Comparison of ENCODE assay signal across 26 cellular contexts in genomic region chr1:72516826-72517225, GRCh38.
"Had no signal": no experiment of that assay in that cellular context is flagged by ENCODE, and none has a peak within 500 bp of the region (broad histone marks: within the 10 kb centered on the region; RNA-seq: fewer than 3 reads in every experiment).

No MANE protein-coding gene starts in this region.

- H3K4me2 ChIP-seq: neural progenitor cell had no signal

- H3K4me3 Mint-ChIP-seq: activated naive CD8-positive, alpha-beta T cell; central memory CD8-positive, alpha-beta T cell; natural killer cell; neural progenitor cell had no signal

- DNase-seq: activated CD4-positive, alpha-beta T cell treated with anti-CD3 and anti-CD28 coated beads for 4 hours; activated CD4-positive, alpha-beta T cell treated with anti-CD3 and anti-CD28 coated beads, Interleukin-2, amount 50 U/mL, for 4 hours; activated effector memory CD4-positive, alpha-beta T cell treated with Interleukin-2 at 50 U/mL for 16 hours; activated naive CD4-positive, alpha-beta T cell treated with Interleukin-2 at 50 U/mL for 16 hours; activated T-cell treated with anti-CD3 and anti-CD28 coated beads for 4 hours; adrenal gland; dermis blood vessel endothelial cell; effector CD4-positive, alpha-beta T cell; foreskin keratinocyte; heart right ventricle; left lung; lower lobe of right lung; mesendoderm; natural killer cell; occipital lobe; posterior cingulate gyrus; right cardiac atrium; spleen; stimulated activated naive CD4-positive, alpha-beta T cell; T-helper 1 cell had no signal

- H2AFZ ChIP-seq: neural progenitor cell had no signal

- H3K36me3 ChIP-seq: adrenal gland, esophagus muscularis mucosa, heart right ventricle, left lung, lower lobe of right lung, neural progenitor cell, spleen, tibial nerve had no signal

- H3K4me3 ChIP-seq: adrenal gland, esophagus muscularis mucosa, heart right ventricle, left lung, lower lobe of right lung, neural progenitor cell, spleen, tibial nerve had no signal

- H3K36me3 Mint-ChIP-seq: activated naive CD8-positive, alpha-beta T cell; natural killer cell; neural progenitor cell had no signal

- H3K4me1 ChIP-seq: adrenal gland, foreskin keratinocyte, heart right ventricle, lower lobe of right lung, neural progenitor cell, spleen, tibial nerve had no signal

- H3K27ac ChIP-seq: adrenal gland, esophagus muscularis mucosa, foreskin keratinocyte, heart right ventricle, left lung, lower lobe of right lung, neural progenitor cell, spleen, tibial nerve, VCaP had no signal

- H3K27me3 Mint-ChIP-seq: activated naive CD8-positive, alpha-beta T cell; central memory CD8-positive, alpha-beta T cell had no signal

- H3K9me3 ChIP-seq: adrenal gland, esophagus muscularis mucosa, heart right ventricle, left lung, lower lobe of right lung, spleen, tibial nerve had no signal

- H3K27ac Mint-ChIP-seq: activated naive CD8-positive, alpha-beta T cell; natural killer cell; neural progenitor cell had no signal

- H3K9me3 Mint-ChIP-seq: central memory CD8-positive, alpha-beta T cell; neural progenitor cell had no signal

- H3K9ac ChIP-seq: neural progenitor cell had no signal

- H3K27me3 ChIP-seq: adrenal gland, esophagus muscularis mucosa, foreskin keratinocyte, heart right ventricle, left lung, neural progenitor cell, spleen, tibial nerve had no signal

- H3K4me1 Mint-ChIP-seq: central memory CD8-positive, alpha-beta T cell; natural killer cell; neural progenitor cell had no signal
